In genomic region chr13:67135356-67135755, GRCh38 we compare ENCODE assay signal across 18 cellular contexts.
DNase-seq lines count a peak whose midpoint lies in the region; ATAC-seq, FAIRE-seq and TF ChIP-seq lines count a peak whose summit lies in the region.
"Had no signal": no experiment of that assay in that cellular context is flagged by ENCODE, and none has a peak within 500 bp of the region (broad histone marks: within the 10 kb centered on the region; RNA-seq: fewer than 3 reads in every experiment).

No MANE protein-coding gene starts in this region.

- H3K4me2 ChIP-seq in SK-N-SH: no peak overlapping the region

- H3K27me3 Mint-ChIP-seq in activated T-helper 2 cell treated with anti-CD3 and anti-CD28 coated beads, Interferon-gamma antibody, Interleukin-2, Interleukin-4, amounts not matched to agents 10 μg/mL and 5 μg/mL and 100 μg/mL, durations not matched to agents 14 hours and 24 hours and 36 hours (ENCODE audit: low read depth): no peaks in the 10 kb centered on the region
- H3K27me3 Mint-ChIP-seq: CD4-positive, CD25-positive, alpha-beta regulatory T cell had no signal

- H3K36me3 ChIP-seq in SK-N-SH (replicated peaks in 1 of 2; ENCODE audit: control insufficient read depth in 1 of 2, insufficient read depth in 2 of 2, low read length in 1 of 2) (no peaks in the 10 kb centered on the region), kidney (ENCODE audit: control insufficient read depth in 1 of 2, insufficient read depth in 2 of 2, low read length in 2 of 2) (no peaks in the 10 kb centered on the region)
- H3K36me3 ChIP-seq: BE2C had no signal

- POLR2A ChIA-PET in SK-N-SH (lab: Yijun Ruan, JAX): no interaction called here

- peaks cover 3% of the 10 kb centered on the region for H3K4me1 Mint-ChIP-seq in activated T-helper 2 cell treated with anti-CD3 and anti-CD28 coated beads, Interferon-gamma antibody, Interleukin-2, Interleukin-4, amounts not matched to agents 10 μg/mL and 5 μg/mL and 100 μg/mL, durations not matched to agents 14 hours and 24 hours and 36 hours (ENCODE audit: low read depth)

- no peak overlapping the region for H3K9ac ChIP-seq in SK-N-SH
- H3K9ac ChIP-seq in kidney (ENCODE audit: low read length in 2 of 2): no peak overlapping the region

- H3K79me2 ChIP-seq in SK-N-SH (ENCODE audit: insufficient read depth): no peaks in the 10 kb centered on the region

- DNase-seq in SK-N-SH: no peak
- DNase-seq in OCI-M1 (lab: John Stamatoyannopoulos, UW): peak; percentile 34
- DNase-seq in kidney: no peak
- no peak for DNase-seq in activated T-helper 2 cell treated with anti-CD3 and anti-CD28 coated beads, Interferon-gamma antibody, Interleukin-2, Interleukin-4, amounts not matched to agents 10 μg/mL and 5 μg/mL and 100 μg/mL, durations not matched to agents 14 hours and 24 hours and 36 hours (ENCODE audit: low spot score)
- DNase-seq: 8988T; BE2C; CD4-positive, CD25-positive, alpha-beta regulatory T cell; DMS79; HFFc6; Karpas-422; NCI-H1417 treated with DMSO at 0.1 percent for 48 hours; NCI-H510A treated with DMSO at 0.1 percent for 48 hours; NCI-H82 had no signal

- H3K4me3 ChIP-seq in SK-N-SH (ENCODE audit: low read depth in 2 of 2, low read length in 1 of 2): no peak overlapping the region
- H3K4me3 ChIP-seq in kidney (ENCODE audit: low read length in 2 of 2): no peak overlapping the region

- no peaks in the 10 kb centered on the region for H3F3A ChIP-seq in SK-N-SH (replicated peaks; ENCODE audit: insufficient read depth)

- no peak for TF ChIP-seq RAD21 in SK-N-SH (IDR thresholded peaks at IDR 0.05; ENCODE audit: low read length)

- TF ChIP-seq CTCF in SK-N-SH (IDR thresholded peaks at IDR 0.05) (no peak), kidney (IDR thresholded peaks at IDR 0.05; ENCODE audit: borderline replicate concordance, extremely low read depth, insufficient read depth) (no peak)

- H3K9me2 ChIP-seq in SK-N-SH: no peaks in the 10 kb centered on the region

- TF ChIP-seq EP300 in SK-N-SH (IDR thresholded peaks at IDR 0.05; ENCODE audit: borderline replicate concordance in 1 of 2, low read depth in 1 of 2, low read length in 1 of 2): no peak

- H3K4me1 ChIP-seq in SK-N-SH (ENCODE audit: control insufficient read depth in 1 of 2, insufficient read depth in 2 of 2, low read depth in 1 of 2, low read length in 1 of 2): peaks cover 4 to 12% of the 10 kb centered on the region in 2 experiments
- H3K4me1 ChIP-seq in kidney (ENCODE audit: control insufficient read depth in 1 of 2, insufficient read depth in 1 of 2, low read depth in 1 of 2, low read length in 2 of 2): peaks cover 0 to 2% of the 10 kb centered on the region in 2 donors

- no peak overlapping the region for H3K4me3 Mint-ChIP-seq in activated T-helper 2 cell treated with anti-CD3 and anti-CD28 coated beads, Interferon-gamma antibody, Interleukin-2, Interleukin-4, amounts not matched to agents 10 μg/mL and 5 μg/mL and 100 μg/mL, durations not matched to agents 14 hours and 24 hours and 36 hours (ENCODE audit: low read depth)
- H3K4me3 Mint-ChIP-seq: CD4-positive, CD25-positive, alpha-beta regulatory T cell had no signal

- no peaks in the 10 kb centered on the region for H3K36me3 Mint-ChIP-seq in activated T-helper 2 cell treated with anti-CD3 and anti-CD28 coated beads, Interferon-gamma antibody, Interleukin-2, Interleukin-4, amounts not matched to agents 10 μg/mL and 5 μg/mL and 100 μg/mL, durations not matched to agents 14 hours and 24 hours and 36 hours (ENCODE audit: low read depth)
- H3K36me3 Mint-ChIP-seq: CD4-positive, CD25-positive, alpha-beta regulatory T cell had no signal

- no peaks in the 10 kb centered on the region for H3K27me3 ChIP-seq in SK-N-SH (ENCODE audit: insufficient read depth)
- H3K27me3 ChIP-seq: BE2C had no signal

- H3K27ac Mint-ChIP-seq in activated T-helper 2 cell treated with anti-CD3 and anti-CD28 coated beads, Interferon-gamma antibody, Interleukin-2, Interleukin-4, amounts not matched to agents 10 μg/mL and 5 μg/mL and 100 μg/mL, durations not matched to agents 14 hours and 24 hours and 36 hours: no peak overlapping the region
- H3K27ac Mint-ChIP-seq: CD4-positive, CD25-positive, alpha-beta regulatory T cell had no signal

- 0 out of 2 replicates have a peak overlapping the region, but pooled peaks have one; percentile 93 for H2AFZ ChIP-seq in SK-N-SH (ENCODE audit: low read depth)

- FAIRE-seq in kidney (lab: Jason Lieb, UNC): peak; percentile 8

- intact Hi-C loops in kidney (cut with DNase I): no loop called here
- intact Hi-C loops in activated T-helper 2 cell treated with anti-CD3 and anti-CD28 coated beads, Interferon-gamma antibody, Interleukin-2, Interleukin-4, amounts not matched to agents 10 μg/mL and 5 μg/mL and 100 μg/mL, durations not matched to agents 14 hours and 24 hours and 36 hours (cut with micrococcal nuclease): no loop called here

- no peak for ATAC-seq in SK-N-SH treated with all-trans-retinoic acid at 6 μM for 48 hours
- ATAC-seq in HG02884 (IDR thresholded peaks at IDR 0.05; ENCODE audit: unreplicated experiment): no peak
- no peak for ATAC-seq in HG03159 (IDR thresholded peaks at IDR 0.05; ENCODE audit: unreplicated experiment)

- WGBS in SK-N-SH (ENCODE audit: low lambda C conversion rate): 93% methylated on average over 4 of the region's 4 CpGs

- H3K9me3 Mint-ChIP-seq in activated T-helper 2 cell treated with anti-CD3 and anti-CD28 coated beads, Interferon-gamma antibody, Interleukin-2, Interleukin-4, amounts not matched to agents 10 μg/mL and 5 μg/mL and 100 μg/mL, durations not matched to agents 14 hours and 24 hours and 36 hours: no peaks in the 10 kb centered on the region
- H3K9me3 Mint-ChIP-seq: HFFc6 had no signal

- H3K9me3 ChIP-seq in SK-N-SH (no peaks in the 10 kb centered on the region), kidney (ENCODE audit: control insufficient read depth in 1 of 2, low read length in 2 of 2) (no peaks in the 10 kb centered on the region)
- H3K9me3 ChIP-seq: BE2C had no signal

- CTCF ChIA-PET in SK-N-SH (lab: Yijun Ruan, JAX): interaction anchor here (1.1 kb wide), 1 partner anchor 9 kb away, joined by 3 read pairs; no protein-coding TSS in a partner anchor

- H4K20me1 ChIP-seq in SK-N-SH (ENCODE audit: insufficient read depth): no peaks in the 10 kb centered on the region

- H3K27ac ChIP-seq in SK-N-SH (ENCODE audit: low read depth in 2 of 2, low read length in 1 of 2): no peak overlapping the region
- no peak overlapping the region for H3K27ac ChIP-seq in kidney (ENCODE audit: low read depth in 2 of 2, low read length in 2 of 2)
- peak overlapping the region; percentile 17 for H3K27ac ChIP-seq in temporal lobe (ENCODE audit: low read depth, low read length)
- H3K27ac ChIP-seq: HL-60 had no signal

TF ChIP-seq in SK-N-SH, 30 proteins besides CTCF, POLR2A, EP300 and RAD21 (continues in another document):
- TF ChIP-seq ZBTB33 (IDR thresholded peaks at IDR 0.05; ENCODE audit: borderline replicate concordance, low read depth) (no peak), TEAD4 (IDR thresholded peaks at IDR 0.05; ENCODE audit: borderline replicate concordance, insufficient read depth) (no peak), USF2 (IDR thresholded peaks at IDR 0.05; ENCODE audit: borderline replicate concordance, low read depth, low read length) (no peak)

TF ChIP-seq in SK-N-SH treated with all-trans-retinoic acid at 6 μM for 48 hours, 23 proteins besides CTCF, POLR2A, EP300 and RAD21:
- TF ChIP-seq ESRRG (CRISPR knock-in tag; IDR thresholded peaks at IDR 0.05): no peak
